ENCODE assay signal across 19 cellular contexts in the genomic region with DNA sequence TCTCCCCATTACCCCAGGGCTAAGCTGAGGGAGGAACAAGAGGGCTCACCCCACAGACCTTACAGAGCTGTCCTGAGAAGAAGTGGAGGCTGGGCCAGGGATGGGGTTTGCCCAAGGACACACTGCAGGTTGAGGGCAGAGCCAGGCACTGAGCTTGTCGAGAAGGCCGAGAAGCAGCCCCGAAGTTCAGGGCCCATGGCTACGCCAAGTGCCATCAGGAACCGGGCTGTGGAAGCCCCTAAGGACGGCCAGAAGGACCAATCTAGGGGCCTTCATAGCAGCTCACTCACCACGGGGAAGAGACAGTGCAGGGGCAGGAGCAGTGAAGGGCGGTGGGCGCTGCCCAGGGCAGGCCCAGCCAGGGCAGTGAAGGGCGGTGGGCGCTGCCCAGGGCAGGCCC. TPM values are rescaled to one million over a fixed set of nuclear protein-coding genes. Genes with fewer than 3 reads are reported as not detected.
A peak's percentile ranks its signal among the peaks of the same experiment; 100 is the strongest.
DNase-seq lines count a peak whose midpoint lies in the region; ATAC-seq and TF ChIP-seq lines count a peak whose summit lies in the region.
"Had no signal": no experiment of that assay in that cellular context is flagged by ENCODE, and none has a peak within 500 bp of the region (broad histone marks: within the 10 kb centered on the region; RNA-seq: fewer than 3 reads in every experiment).

No MANE protein-coding gene starts in this region.

- no peak overlapping the region for H3K4me2 ChIP-seq in osteoblast (ENCODE audit: insufficient read depth, low read length)
- H3K4me2 ChIP-seq: BLaER1 had no signal

- DNase-seq in activated naive CD8-positive, alpha-beta T cell treated with anti-CD3 and anti-CD28 coated beads, Interleukin-2, amount 10 ng/mL, durations not matched to agents 7 days and 5 days = peak; percentile 22
- DNase-seq in activated naive CD8-positive, alpha-beta T cell treated with anti-CD3 and anti-CD28 coated beads for 36 hours = no peak
- DNase-seq in T-helper 17 cell (no peak), osteoblast (ENCODE audit: insufficient read length, low spot score, missing footprints) (peak; percentile 30), upper lobe of right lung (no peak), NCI-H1092 treated with DMSO at 0.1 percent for 48 hours (lab: John Stamatoyannopoulos, UW) (no peak)
- no peak for DNase-seq in activated naive CD4-positive, alpha-beta T cell treated with anti-CD3 and anti-CD28 coated beads, Interleukin-2, amount 50 U/mL, for 16 hours
- DNase-seq: CD4-positive, alpha-beta memory T cell; DMS153; DMS79; GDM1; GOT3; HCEC 1CT had no signal

- no peak overlapping the region for H3K27ac Mint-ChIP-seq in activated naive CD8-positive, alpha-beta T cell treated with anti-CD3 and anti-CD28 coated beads, Interleukin-2, amount 10 ng/mL, durations not matched to agents 7 days and 5 days
- no peak overlapping the region for H3K27ac Mint-ChIP-seq in activated naive CD8-positive, alpha-beta T cell treated with anti-CD3 and anti-CD28 coated beads for 36 hours
- peak overlapping the region; percentile 51 for H3K27ac Mint-ChIP-seq in T-helper 17 cell
- H3K27ac Mint-ChIP-seq: CD14-positive monocyte had no signal

- no peaks in the 10 kb centered on the region for H3K9me3 ChIP-seq in T-helper 17 cell (ENCODE audit: control insufficient read depth, low read length, poor library complexity, severe bottlenecking)
- H3K9me3 ChIP-seq in osteoblast (ENCODE audit: low read depth, low read length) = no peaks in the 10 kb centered on the region
- no peaks in the 10 kb centered on the region for H3K9me3 ChIP-seq in upper lobe of right lung

- H3K27me3 ChIP-seq in osteoblast (ENCODE audit: insufficient read depth, low read length) = peaks cover 3% of the 10 kb centered on the region
- no peaks in the 10 kb centered on the region for H3K27me3 ChIP-seq in upper lobe of right lung
- H3K27me3 ChIP-seq: BLaER1 had no signal

- TF ChIP-seq CTCF in osteoblast (IDR thresholded peaks at IDR 0.05; ENCODE audit: extremely low read depth, low read depth, low read length) (no peak), upper lobe of right lung (IDR thresholded peaks at IDR 0.05) (no peak)

- intact Hi-C loops in upper lobe of right lung (cut with DNase I) = no loop called here

- H3K27ac ChIP-seq in osteoblast (ENCODE audit: low read depth, low read length) (no peak overlapping the region), upper lobe of right lung (no peak overlapping the region)
- H3K27ac ChIP-seq: 22Rv1, BLaER1 had no signal

- no peaks in the 10 kb centered on the region for H3K27me3 Mint-ChIP-seq in activated naive CD8-positive, alpha-beta T cell treated with anti-CD3 and anti-CD28 coated beads, Interleukin-2, amount 10 ng/mL, durations not matched to agents 7 days and 5 days
- H3K27me3 Mint-ChIP-seq in activated naive CD8-positive, alpha-beta T cell treated with anti-CD3 and anti-CD28 coated beads for 36 hours = no peaks in the 10 kb centered on the region
- H3K27me3 Mint-ChIP-seq in T-helper 17 cell = peaks cover 11% of the 10 kb centered on the region

- peaks cover 2% of the 10 kb centered on the region for H4K20me1 ChIP-seq in osteoblast (ENCODE audit: insufficient read depth, low read length)
- H4K20me1 ChIP-seq: BLaER1 had no signal

- no peaks in the 10 kb centered on the region for H3K36me3 ChIP-seq in osteoblast (ENCODE audit: insufficient read depth, low read length)
- H3K36me3 ChIP-seq in upper lobe of right lung = no peaks in the 10 kb centered on the region
- H3K36me3 ChIP-seq: BLaER1 had no signal

- no peaks in the 10 kb centered on the region for H3K4me1 Mint-ChIP-seq in activated naive CD8-positive, alpha-beta T cell treated with anti-CD3 and anti-CD28 coated beads, Interleukin-2, amount 10 ng/mL, durations not matched to agents 7 days and 5 days
- H3K4me1 Mint-ChIP-seq in activated naive CD8-positive, alpha-beta T cell treated with anti-CD3 and anti-CD28 coated beads for 36 hours = no peaks in the 10 kb centered on the region
- H3K4me1 Mint-ChIP-seq in T-helper 17 cell = peaks cover 3% of the 10 kb centered on the region
- H3K4me1 Mint-ChIP-seq: CD14-positive monocyte; CD4-positive, alpha-beta memory T cell had no signal

- no peak overlapping the region for H3K4me3 Mint-ChIP-seq in activated naive CD8-positive, alpha-beta T cell treated with anti-CD3 and anti-CD28 coated beads, Interleukin-2, amount 10 ng/mL, durations not matched to agents 7 days and 5 days
- no peak overlapping the region for H3K4me3 Mint-ChIP-seq in activated naive CD8-positive, alpha-beta T cell treated with anti-CD3 and anti-CD28 coated beads for 36 hours
- no peak overlapping the region for H3K4me3 Mint-ChIP-seq in T-helper 17 cell
- H3K4me3 Mint-ChIP-seq: CD14-positive monocyte; CD4-positive, alpha-beta memory T cell had no signal

- H3K4me1 ChIP-seq in osteoblast (ENCODE audit: insufficient read depth, low read length) (no peaks in the 10 kb centered on the region), upper lobe of right lung (no peaks in the 10 kb centered on the region)
- H3K4me1 ChIP-seq: BLaER1 had no signal

- H3K4me3 ChIP-seq in osteoblast (ENCODE audit: insufficient read depth, low read length) (no peak overlapping the region), upper lobe of right lung (no peak overlapping the region)
- H3K4me3 ChIP-seq: BLaER1 had no signal

- POLR2A ChIA-PET in activated naive CD8-positive, alpha-beta T cell treated with anti-CD3 and anti-CD28 coated beads, Interleukin-2, amount 10 ng/mL, durations not matched to agents 7 days and 5 days (lab: Charles Lee) = no interaction called here

- no peak overlapping the region for H2AFZ ChIP-seq in osteoblast (ENCODE audit: low read length)

- peaks cover 3% of the 10 kb centered on the region for H3K36me3 Mint-ChIP-seq in activated naive CD8-positive, alpha-beta T cell treated with anti-CD3 and anti-CD28 coated beads, Interleukin-2, amount 10 ng/mL, durations not matched to agents 7 days and 5 days
- H3K36me3 Mint-ChIP-seq in activated naive CD8-positive, alpha-beta T cell treated with anti-CD3 and anti-CD28 coated beads for 36 hours = no peaks in the 10 kb centered on the region
- no peaks in the 10 kb centered on the region for H3K36me3 Mint-ChIP-seq in T-helper 17 cell (ENCODE audit: low read depth)
- H3K36me3 Mint-ChIP-seq: CD14-positive monocyte; CD4-positive, alpha-beta memory T cell had no signal

- H3K79me2 ChIP-seq in osteoblast (ENCODE audit: insufficient read depth, low read length) = no peaks in the 10 kb centered on the region

- ATAC-seq in activated naive CD8-positive, alpha-beta T cell treated with anti-CD3 and anti-CD28 coated beads, Interleukin-2, amount 10 ng/mL, durations not matched to agents 7 days and 5 days (ENCODE audit: low read depth) = no peak
- ATAC-seq in T-helper 17 cell (no peak), upper lobe of right lung (peak; percentile 6)

- peaks cover 9% of the 10 kb centered on the region for H3K9me3 Mint-ChIP-seq in activated naive CD8-positive, alpha-beta T cell treated with anti-CD3 and anti-CD28 coated beads, Interleukin-2, amount 10 ng/mL, durations not matched to agents 7 days and 5 days
- H3K9me3 Mint-ChIP-seq in activated naive CD8-positive, alpha-beta T cell treated with anti-CD3 and anti-CD28 coated beads for 36 hours = peaks cover 7% of the 10 kb centered on the region

RNA-seq across cellular contexts. Expression of a gene that starts 18.6 kb away (rescaled TPM):
- not detected for total RNA-seq in activated naive CD8-positive, alpha-beta T cell treated with anti-CD3 and anti-CD28 coated beads, Interleukin-2, amount 10 ng/mL, durations not matched to agents 7 days and 5 days
- not detected for total RNA-seq in activated naive CD8-positive, alpha-beta T cell treated with anti-CD3 and anti-CD28 coated beads for 36 hours
- total RNA-seq in T-helper 17 cell = not detected
- total RNA-seq in osteoblast = not detected in 2 replicates
- total RNA-seq in upper lobe of right lung = not detected
- total RNA-seq: A673; CD4-positive, alpha-beta memory T cell; Daoy had no signal

RNA-seq across cellular contexts. Expression of a gene that starts 30.0 kb away (rescaled TPM):
- 1 to 10 TPM; 2.0 to 2.3 TPM for total RNA-seq in activated naive CD8-positive, alpha-beta T cell treated with anti-CD3 and anti-CD28 coated beads, Interleukin-2, amount 10 ng/mL, durations not matched to agents 7 days and 5 days
- total RNA-seq in activated naive CD8-positive, alpha-beta T cell treated with anti-CD3 and anti-CD28 coated beads for 36 hours = 1 to 10 TPM; 7.7 to 8.2 TPM
- total RNA-seq in T-helper 17 cell (under 1 TPM in 1 of 2 donors, not detected in 1; 0.18 TPM), osteoblast (under 0.01 TPM in 1 of 2 replicates, not detected in the other), upper lobe of right lung (0.81 TPM)
- total RNA-seq: CD4-positive, alpha-beta memory T cell; HT-29 had no signal

RNA-seq across cellular contexts. Expression of a gene that starts 45.9 kb away (rescaled TPM):
- total RNA-seq in activated naive CD8-positive, alpha-beta T cell treated with anti-CD3 and anti-CD28 coated beads, Interleukin-2, amount 10 ng/mL, durations not matched to agents 7 days and 5 days = not detected
- not detected for total RNA-seq in activated naive CD8-positive, alpha-beta T cell treated with anti-CD3 and anti-CD28 coated beads for 36 hours
- total RNA-seq in T-helper 17 cell = not detected
- total RNA-seq in osteoblast = not detected in 2 replicates
- total RNA-seq in upper lobe of right lung = 22.2 TPM
- total RNA-seq: A673; CD4-positive, alpha-beta memory T cell; Daoy had no signal

RNA-seq across cellular contexts. Expression of a gene that starts 56.1 kb away (rescaled TPM):
- not detected for total RNA-seq in activated naive CD8-positive, alpha-beta T cell treated with anti-CD3 and anti-CD28 coated beads, Interleukin-2, amount 10 ng/mL, durations not matched to agents 7 days and 5 days
- not detected for total RNA-seq in activated naive CD8-positive, alpha-beta T cell treated with anti-CD3 and anti-CD28 coated beads for 36 hours
- not detected for total RNA-seq in T-helper 17 cell
- total RNA-seq in osteoblast = under 0.01 TPM in 2 replicates
- total RNA-seq in upper lobe of right lung = 0.26 TPM
- total RNA-seq: A673; CD4-positive, alpha-beta memory T cell; Daoy; HT-29 had no signal

Comparison
In these comparisons a context has a peak if more than half of its experiments do, and no peak if none do; other contexts are left out.
1. DNase-seq: peak in activated naive CD8-positive, alpha-beta T cell treated with anti-CD3 and anti-CD28 coated beads, Interleukin-2, amount 10 ng/mL, durations not matched to agents 7 days and 5 days (single experiment) and osteoblast (single experiment); none in activated naive CD8-positive, alpha-beta T cell treated with anti-CD3 and anti-CD28 coated beads for 36 hours (single experiment), T-helper 17 cell (0 of 3), upper lobe of right lung (single experiment), NCI-H1092 treated with DMSO at 0.1 percent for 48 hours (single experiment) and activated naive CD4-positive, alpha-beta T cell treated with anti-CD3 and anti-CD28 coated beads, Interleukin-2, amount 50 U/mL, for 16 hours (single experiment).
2. RNA of a gene that starts 45.9 kb away (total RNA-seq): 22.2 TPM in upper lobe of right lung (single experiment); not detected in activated naive CD8-positive, alpha-beta T cell treated with anti-CD3 and anti-CD28 coated beads, Interleukin-2, amount 10 ng/mL, durations not matched to agents 7 days and 5 days, not detected in activated naive CD8-positive, alpha-beta T cell treated with anti-CD3 and anti-CD28 coated beads for 36 hours, not detected in T-helper 17 cell and not detected in osteoblast; every median in the first group is over 10 times any median in the second.